Comparison of ENCODE assay signal across 1 cellular context in genomic region chr10:29591416-29591968, GRCh38.
TF ChIP-seq lines count a peak whose summit lies in the region.

No MANE protein-coding gene starts in this region.

TF ChIP-seq in H1, 55 proteins besides CTCF, POLR2A, EP300 and RAD21:
- TF ChIP-seq CBX5 (IDR thresholded peaks at IDR 0.05; ENCODE audit: low read depth, low read length) (no peak), EGR1 (IDR thresholded peaks at IDR 0.05; ENCODE audit: borderline replicate concordance, low read depth, low read length) (no peak), CTBP2 (IDR thresholded peaks at IDR 0.05; ENCODE audit: borderline replicate concordance, insufficient read depth, insufficient read length, low read length) (no peak), ZNF274 (IDR thresholded peaks at IDR 0.05; ENCODE audit: borderline replicate concordance, extremely low read depth, low read length) (no peak), MAFK (IDR thresholded peaks at IDR 0.05; ENCODE audit: low read depth, low read length) (no peak), RNF2 (IDR thresholded peaks at IDR 0.05; ENCODE audit: borderline replicate concordance, low read depth, low read length, missing control alignments, poor library complexity, severe bottlenecking) (no peak), ATF3 (IDR thresholded peaks at IDR 0.05; ENCODE audit: insufficient read depth, low read depth, low read length) (no peak), SP1 (IDR thresholded peaks at IDR 0.05; ENCODE audit: low read depth, low read length) (no peak), TEAD4 (IDR thresholded peaks at IDR 0.05; ENCODE audit: low read depth, low read length) (no peak), KDM5A (IDR thresholded peaks at IDR 0.05; ENCODE audit: low read length) (no peak), JUN (IDR thresholded peaks at IDR 0.05; ENCODE audit: low read depth, low read length) (no peak), BCL11A (IDR thresholded peaks at IDR 0.05; ENCODE audit: low read depth in 2 of 2, low read length in 2 of 2) (no peak), NRF1 (IDR thresholded peaks at IDR 0.05; ENCODE audit: low read depth, low read length) (no peak), BRCA1 (IDR thresholded peaks at IDR 0.05; ENCODE audit: low read depth, low read length) (no peak), SRF (IDR thresholded peaks at IDR 0.05; ENCODE audit: low read depth, low read length) (no peak), SIRT6 (IDR thresholded peaks at IDR 0.05; ENCODE audit: low read length) (no peak), CHD1 (IDR thresholded peaks at IDR 0.05; ENCODE audit: low read depth, low read length) (no peak), CREB1 (IDR thresholded peaks at IDR 0.05) (no peak), ASH2L (IDR thresholded peaks at IDR 0.05; ENCODE audit: low read length) (no peak)
- TF ChIP-seq, protein P1, sequence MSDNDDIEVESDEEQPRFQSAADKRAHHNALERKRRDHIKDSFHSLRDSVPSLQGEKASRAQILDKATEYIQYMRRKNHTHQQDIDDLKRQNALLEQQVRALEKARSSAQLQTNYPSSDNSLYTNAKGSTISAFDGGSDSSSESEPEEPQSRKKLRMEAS (IDR thresholded peaks at IDR 0.05), result no peak
